Comparison of ENCODE assay signal across 18 cellular contexts in genomic region chr1:228263636-228264035, GRCh38. TPM values are rescaled to one million over a fixed set of nuclear protein-coding genes. Genes with fewer than 3 reads are reported as not detected.
DNase-seq lines count a peak whose midpoint lies in the region; ATAC-seq and TF ChIP-seq lines count a peak whose summit lies in the region.
"Had no signal": no experiment of that assay in that cellular context is flagged by ENCODE, and none has a peak within 500 bp of the region (broad histone marks: within the 10 kb centered on the region; RNA-seq: fewer than 3 reads in every experiment).

No MANE protein-coding gene starts in this region.

- no peak for ATAC-seq in gastrocnemius medialis
- peak; percentile 59 for ATAC-seq in aorta (ENCODE audit: low FRiP score)
- no peak for ATAC-seq in HG03045 (IDR thresholded peaks at IDR 0.05; ENCODE audit: unreplicated experiment)
- ATAC-seq: CD8-positive, alpha-beta T cell; HCT116 had no signal

- H3K18ac ChIP-seq in H9 (ENCODE audit: insufficient read length, low read depth, low read length) (no peak overlapping the region), mesenchymal stem cell (ENCODE audit: low read depth in 1 of 2, low read length in 2 of 2) (no peak overlapping the region)

- H4K91ac ChIP-seq in H9 (ENCODE audit: insufficient read length, low read depth, low read length) = no peak overlapping the region
- H4K91ac ChIP-seq in mesenchymal stem cell (ENCODE audit: low read length) = peak overlapping the region; percentile 7

- H4K5ac ChIP-seq in H9 (ENCODE audit: insufficient read length, low read depth, low read length) = no peak overlapping the region

- H3K27me3 Mint-ChIP-seq in H9 (ENCODE audit: low read depth) (no peaks in the 10 kb centered on the region), HFFc6 (ENCODE audit: insufficient read depth) (peaks cover 1% of the 10 kb centered on the region; the same call in 1 of the 2 replicates)

- H2AFZ ChIP-seq in H9 (ENCODE audit: low read length) (no peak overlapping the region), mesenchymal stem cell (ENCODE audit: low read depth, low read length) (no peak overlapping the region)
- H2AFZ ChIP-seq: GM23248 had no signal

- no peak overlapping the region for H3K56ac ChIP-seq in H9 (ENCODE audit: insufficient read length, low read depth, low read length)

- no peak overlapping the region for H2BK20ac ChIP-seq in H9 (ENCODE audit: low read depth, low read length, poor library complexity, severe bottlenecking)

- H3K36me3 ChIP-seq in mesenchymal stem cell (ENCODE audit: control insufficient read depth in 1 of 2, insufficient read depth in 2 of 2, low read depth in 1 of 2, low read length in 2 of 2) (peaks cover 0 to 28% of the 10 kb centered on the region in 2 experiments), gastrocnemius medialis (peaks cover 0 to 96% of the 10 kb centered on the region in 2 donors), aorta (ENCODE audit: control insufficient read depth in 1 of 2, insufficient read depth in 2 of 2, low read length in 1 of 2) (no peaks in the 10 kb centered on the region)

- H3K27ac ChIP-seq in H9 (ENCODE audit: insufficient read length, low read depth, low read length) = no peak overlapping the region
- H3K27ac ChIP-seq in mesenchymal stem cell (ENCODE audit: low read length, poor library complexity, severe bottlenecking) = no peak overlapping the region
- H3K27ac ChIP-seq in gastrocnemius medialis = peak overlapping the region in 3 of 4 donors; percentile 8 to 38 (median 32)
- no peak overlapping the region for H3K27ac ChIP-seq in aorta (ENCODE audit: low read depth in 1 of 2, low read length in 2 of 2)
- H3K27ac ChIP-seq: BLaER1, GM23248 had no signal

- H2BK5ac ChIP-seq in H9 (ENCODE audit: insufficient read length, low read length) (no peak overlapping the region), mesenchymal stem cell (ENCODE audit: low read depth, low read length, poor library complexity, severe bottlenecking) (no peak overlapping the region)

- no peaks in the 10 kb centered on the region for H4K20me1 ChIP-seq in H9 (ENCODE audit: control insufficient read depth, insufficient read depth, insufficient read length)
- H4K20me1 ChIP-seq: BLaER1 had no signal

- H3K4me3 ChIP-seq in mesenchymal stem cell (ENCODE audit: insufficient read depth in 1 of 2, low read depth in 1 of 2, low read length in 2 of 2) (no peak overlapping the region), gastrocnemius medialis (no peak overlapping the region), aorta (ENCODE audit: low read length in 2 of 2) (no peak overlapping the region)
- H3K4me3 ChIP-seq: BLaER1, GM23248 had no signal

- H3K9ac ChIP-seq in H9 (ENCODE audit: extremely low read depth, insufficient read length, low read length) = no peak overlapping the region
- no peak overlapping the region for H3K9ac ChIP-seq in mesenchymal stem cell (ENCODE audit: low read length)
- H3K9ac ChIP-seq: BLaER1, GM23248 had no signal

- H4K8ac ChIP-seq in H9 (replicated peaks; ENCODE audit: insufficient read length, low read depth, low read length) (no peak overlapping the region), mesenchymal stem cell (ENCODE audit: low read length) (no peak overlapping the region)

- in situ Hi-C loops in gastrocnemius medialis (cut with MboI; ENCODE audit: low sequenced_read_pairs in 4 of 4) = no loop called here

- H2AK5ac ChIP-seq in H9 (ENCODE audit: insufficient read length, low read length) (no peak overlapping the region), mesenchymal stem cell (ENCODE audit: low read length, severe bottlenecking) (no peak overlapping the region)

- no peak for TF ChIP-seq POLR2A in gastrocnemius medialis (IDR thresholded peaks at IDR 0.05)

- H3K36me3 Mint-ChIP-seq in H9 (ENCODE audit: insufficient read depth in 1 of 3, low read depth in 3 of 3) (peaks cover 7 to 14% (median 10%) of the 10 kb centered on the region in 3 experiments), HFFc6 (ENCODE audit: low read depth) (no peaks in the 10 kb centered on the region)
- H3K36me3 Mint-ChIP-seq: CD14-positive monocyte had no signal

- no peaks in the 10 kb centered on the region for H3K23me2 ChIP-seq in H9 (ENCODE audit: insufficient read length, low read depth, low read length, poor library complexity, severe bottlenecking)

- H3K27me3 ChIP-seq in H9 (ENCODE audit: insufficient read depth, low read length) (no peaks in the 10 kb centered on the region), mesenchymal stem cell (ENCODE audit: control insufficient read depth in 1 of 2, insufficient read depth in 1 of 2, low read length in 2 of 2) (no peaks in the 10 kb centered on the region), gastrocnemius medialis (no peaks in the 10 kb centered on the region), aorta (ENCODE audit: control insufficient read depth in 1 of 2, insufficient read depth in 2 of 2, low read length in 1 of 2) (no peaks in the 10 kb centered on the region)
- H3K27me3 ChIP-seq: BLaER1 had no signal

- H2BK12ac ChIP-seq in H9 (ENCODE audit: insufficient read length, low read depth, low read length) (no peak overlapping the region), mesenchymal stem cell (ENCODE audit: low read length in 2 of 2) (no peak overlapping the region)

- intact Hi-C loops in gastrocnemius medialis (cut with DNase I; ENCODE audit: low total_unique reads) = no loop called here
- intact Hi-C loops in aorta (cut with DNase I) = no loop called here

- H2BK15ac ChIP-seq in H9 (ENCODE audit: low read depth, low read length) (no peak overlapping the region), mesenchymal stem cell (ENCODE audit: low read depth, poor library complexity, severe bottlenecking) (no peak overlapping the region)

- H3K4me2 ChIP-seq in H9 (ENCODE audit: insufficient read depth, insufficient read length, low read length) (no peak overlapping the region), mesenchymal stem cell (ENCODE audit: low read length, poor library complexity, severe bottlenecking) (no peak overlapping the region)
- H3K4me2 ChIP-seq: BLaER1 had no signal

- no peaks in the 10 kb centered on the region for H3K9me3 ChIP-seq in H9 (ENCODE audit: control insufficient read depth, low read depth, low read length)
- H3K9me3 ChIP-seq in mesenchymal stem cell (ENCODE audit: control insufficient read depth, low read length) = peaks cover 22% of the 10 kb centered on the region
- H3K9me3 ChIP-seq in gastrocnemius medialis = no peaks in the 10 kb centered on the region
- H3K9me3 ChIP-seq in aorta (ENCODE audit: control insufficient read depth, low read length) = peaks cover 8% of the 10 kb centered on the region

- no CpG with 5 or more reads among the region's 10 CpGs for whole genome bisulfite sequencing in H9 (ENCODE audit: extremely low coverage, insufficient read length, low lambda C conversion rate)
- WGBS in mesenchymal stem cell = 94% methylated on average over 10 of the region's 10 CpGs
- 96% methylated on average over 10 of the region's 10 CpGs for WGBS in aorta, 2 donors

- no peak overlapping the region for H2BK120ac ChIP-seq in H9 (ENCODE audit: low read depth, low read length, poor library complexity, severe bottlenecking)
- no peak overlapping the region for H2BK120ac ChIP-seq in mesenchymal stem cell (ENCODE audit: low read depth, low read length)

- H3K4me1 ChIP-seq in H9 (ENCODE audit: insufficient read depth, low read length) = no peaks in the 10 kb centered on the region
- no peaks in the 10 kb centered on the region for H3K4me1 ChIP-seq in mesenchymal stem cell (ENCODE audit: control insufficient read depth, insufficient read depth, low read depth, low read length)
- peaks cover 0 to 7% of the 10 kb centered on the region in 2 donors for H3K4me1 ChIP-seq in gastrocnemius medialis
- H3K4me1 ChIP-seq in aorta (ENCODE audit: control insufficient read depth in 1 of 2, insufficient read depth in 2 of 2, low read length in 2 of 2) = no peaks in the 10 kb centered on the region
- H3K4me1 ChIP-seq: BLaER1 had no signal

- peak; percentile 28 for DNase-seq in H9
- no peak for DNase-seq in mesenchymal stem cell
- DNase-seq in gastrocnemius medialis = no peak
- DNase-seq in aorta = no peak
- DNase-seq in HFFc6 = no peak
- DNase-seq in GM10266 (ENCODE audit: extremely low spot score) = no peak
- DNase-seq: 8988T, Calu3, DMS 273 treated with DMSO at 0.1 percent for 48 hours, DMS53, DND-41, EL, GM23248 had no signal

- H3K4ac ChIP-seq in H9 (ENCODE audit: low read depth, low read length) = no peak overlapping the region
- H3K4ac ChIP-seq in mesenchymal stem cell (ENCODE audit: low read depth in 1 of 2, low read length in 2 of 2) = no peak overlapping the region

- H3K4me3 Mint-ChIP-seq in H9 (no peak overlapping the region), HFFc6 (no peak overlapping the region)
- H3K4me3 Mint-ChIP-seq: CD14-positive monocyte; CD8-positive, alpha-beta T cell had no signal

- H3K9me3 Mint-ChIP-seq in H9 (peaks cover 3 to 5% of the 10 kb centered on the region in 2 experiments; a peak in 2 of 5 replicates), HFFc6 (peaks cover 22% of the 10 kb centered on the region)

- H3K79me1 ChIP-seq in H9 (ENCODE audit: insufficient read depth, low read depth, low read length, poor library complexity, severe bottlenecking) = no peaks in the 10 kb centered on the region
- peaks cover 1% of the 10 kb centered on the region for H3K79me1 ChIP-seq in mesenchymal stem cell (replicated peaks; ENCODE audit: low read length, poor library complexity, severe bottlenecking)

- H3K14ac ChIP-seq in H9 (ENCODE audit: insufficient read depth, low read length) (0 out of 2 replicates have a peak overlapping the region, but pooled peaks have one; percentile 24), mesenchymal stem cell (ENCODE audit: low read length in 2 of 2) (no peak overlapping the region)

- no peak overlapping the region for H3T11ph ChIP-seq in H9 (ENCODE audit: low read length)

- H3K4me1 Mint-ChIP-seq in H9 (peaks cover 0 to 18% of the 10 kb centered on the region in 2 experiments; a peak in 3 of 4 replicates), HFFc6 (ENCODE audit: low read depth) (no peaks in the 10 kb centered on the region)
- H3K4me1 Mint-ChIP-seq: CD14-positive monocyte had no signal

- H3K23ac ChIP-seq in H9 (ENCODE audit: insufficient read length, low read depth, low read length) = no peak overlapping the region
- H3K23ac ChIP-seq in mesenchymal stem cell (ENCODE audit: low read length in 2 of 2) = no peak overlapping the region

- H3K79me2 ChIP-seq in H9 (ENCODE audit: insufficient read depth, low read length) = no peaks in the 10 kb centered on the region

- H3K27ac Mint-ChIP-seq in H9 (peak overlapping the region in 1 of 3 experiments; percentile 36; a peak in 1 of 7 replicates), HFFc6 (no peak overlapping the region)
- H3K27ac Mint-ChIP-seq: CD8-positive, alpha-beta T cell had no signal

- TF ChIP-seq CTCF in H9 (conservative IDR thresholded peaks at IDR 0.05) = no peak
- no peak for TF ChIP-seq CTCF in gastrocnemius medialis (IDR thresholded peaks at IDR 0.05 in 4 of 5, conservative IDR thresholded peaks at IDR 0.05 in 1 of 5)
- TF ChIP-seq CTCF in HFFc6 (IDR thresholded peaks at IDR 0.05) = no peak
- TF ChIP-seq CTCF in GM10266 (IDR thresholded peaks at IDR 0.05; ENCODE audit: control insufficient read depth, insufficient read depth, low read depth, missing control alignments) = no peak

RNA-seq across cellular contexts. Expression of gene OBSCN, which starts 55.8 kb away (rescaled TPM):
- 30.8 and 33.3 TPM in 2 replicates for total RNA-seq in H9 (2021)
- 4.5 TPM for polyA plus RNA-seq in mesenchymal stem cell (2013, experiment 1 of 2)
- polyA plus RNA-seq in mesenchymal stem cell (2013, experiment 2 of 2) = 4.9 TPM
- total RNA-seq in gastrocnemius medialis = 1,000 to 10,000 TPM in 2 of 4 donors, 100 to 1,000 TPM in 2; 798 to 1,571 (median 1,162) TPM
- 10 to 100 TPM in 1 of 2 donors, 1 to 10 TPM in 1; 5.9 to 19.3 TPM for total RNA-seq in aorta
- polyA plus RNA-seq in aorta = 1 to 10 TPM; 2.0 to 6.9 TPM
- total RNA-seq in HFFc6 (2021; fragmentation: NEBNext Ultra II Directional; extraction: Animal tissue kit (Norgen Biotek cat#: 25700)) = 1 to 10 TPM in 2 of 6 experiments, under 1 TPM in 4; 0.27 to 1.8 (median 0.53) TPM

Comparison
In these comparisons a context has a peak if more than half of its experiments do, and no peak if none do; other contexts are left out.
1. H3K27ac ChIP-seq: peak in gastrocnemius medialis (3 of 4); none in H9 (single experiment), mesenchymal stem cell (single experiment) and aorta (0 of 2).
2. RNA of gene OBSCN, which starts 55.8 kb away (total RNA-seq): 798 to 1,571 TPM in gastrocnemius medialis; 30.8 to 33.3 TPM in H9, 5.9 to 19.3 TPM in aorta and 0.27 to 1.8 TPM in HFFc6; every median in the first group is over 10 times any median in the second.